In genomic region chr6:82419088-82419720, GRCh38 we compare ENCODE assay signal across 15 cellular contexts. TPM values are rescaled to one million over a fixed set of nuclear protein-coding genes. Genes with fewer than 3 reads are reported as not detected.
DNase-seq lines count a peak whose midpoint lies in the region; ATAC-seq lines count a peak whose summit lies in the region.
"Had no signal": no experiment of that assay in that cellular context is flagged by ENCODE, and none has a peak within 500 bp of the region (broad histone marks: within the 10 kb centered on the region; RNA-seq: fewer than 3 reads in every experiment).

No MANE protein-coding gene starts in this region.

- no peaks in the 10 kb centered on the region for H3K36me3 Mint-ChIP-seq in activated naive CD8-positive, alpha-beta T cell treated with anti-CD3 and anti-CD28 coated beads, Interleukin-2, amount 50 U/mL, for 24 hours (ENCODE audit: low read depth)
- H3K36me3 Mint-ChIP-seq: IgD-negative memory B cell had no signal

- ATAC-seq in GM18867 (IDR thresholded peaks at IDR 0.05; ENCODE audit: unreplicated experiment), result peak; percentile 82
- peak; percentile 83 for ATAC-seq in GM21528 (IDR thresholded peaks at IDR 0.05; ENCODE audit: low FRiP score, unreplicated experiment)
- ATAC-seq in HG03066 (IDR thresholded peaks at IDR 0.05; ENCODE audit: low read depth, unreplicated experiment), result peak; percentile 82
- no peak for ATAC-seq in HG03354 (IDR thresholded peaks at IDR 0.05; ENCODE audit: poor library complexity, severe bottlenecking, unreplicated experiment)
- no peak for ATAC-seq in activated naive CD8-positive, alpha-beta T cell treated with anti-CD3 and anti-CD28 coated beads, Interleukin-2, amount 50 U/mL, for 24 hours

- H3K27ac Mint-ChIP-seq in activated naive CD8-positive, alpha-beta T cell treated with anti-CD3 and anti-CD28 coated beads, Interleukin-2, amount 50 U/mL, for 24 hours, result no peak overlapping the region
- H3K27ac Mint-ChIP-seq: IgD-negative memory B cell had no signal

- no peaks in the 10 kb centered on the region for H3K36me3 ChIP-seq in H7 (replicated peaks; ENCODE audit: control insufficient read depth, insufficient read depth, low read length)

- H3K27me3 Mint-ChIP-seq in activated naive CD8-positive, alpha-beta T cell treated with anti-CD3 and anti-CD28 coated beads, Interleukin-2, amount 50 U/mL, for 24 hours, result peaks cover 5% of the 10 kb centered on the region
- H3K27me3 Mint-ChIP-seq: IgD-negative memory B cell had no signal

- no peaks in the 10 kb centered on the region for H3K9me3 Mint-ChIP-seq in activated naive CD8-positive, alpha-beta T cell treated with anti-CD3 and anti-CD28 coated beads, Interleukin-2, amount 50 U/mL, for 24 hours
- H3K9me3 Mint-ChIP-seq: IgD-negative memory B cell had no signal

- DNase-seq in fibroblast of gingiva (ENCODE audit: low read depth) (peak; percentile 82), H7 (no peak), DMS53 treated with DMSO at 0.1 percent for 48 hours (lab: John Stamatoyannopoulos, UW; ENCODE audit: unreplicated experiment) (no peak)
- no peak for DNase-seq in activated naive CD8-positive, alpha-beta T cell treated with anti-CD3 and anti-CD28 coated beads, Interleukin-2, amount 50 U/mL, for 24 hours
- DNase-seq: GF-D8, HCEC 1CT, NCI-H1436, NCI-H774, SHP77 treated with DMSO at 0.1 percent for 48 hours, substantia nigra had no signal

- H3K4me3 ChIP-seq in H7 (ENCODE audit: insufficient read depth, low read depth, low read length), result no peak overlapping the region

- H3K4me1 Mint-ChIP-seq in activated naive CD8-positive, alpha-beta T cell treated with anti-CD3 and anti-CD28 coated beads, Interleukin-2, amount 50 U/mL, for 24 hours, result no peaks in the 10 kb centered on the region
- H3K4me1 Mint-ChIP-seq: IgD-negative memory B cell had no signal

- no peak overlapping the region for H3K4me3 Mint-ChIP-seq in activated naive CD8-positive, alpha-beta T cell treated with anti-CD3 and anti-CD28 coated beads, Interleukin-2, amount 50 U/mL, for 24 hours
- H3K4me3 Mint-ChIP-seq: IgD-negative memory B cell had no signal

- no peaks in the 10 kb centered on the region for H3K27me3 ChIP-seq in H7 (ENCODE audit: control insufficient read depth, insufficient read depth, low read length)

RNA-seq across cellular contexts. Expression of gene TPBG, which starts 55.6 kb away (rescaled TPM):
- 45.5 and 48.9 TPM in 2 replicates for total RNA-seq in H7 (2014; rRNA removed; shearing (Covaris generic))

Comparison
In these comparisons a context has a peak if more than half of its experiments do, and no peak if none do; other contexts are left out.
1. ATAC-seq: peak in GM18867 (single experiment), GM21528 (single experiment) and HG03066 (single experiment); none in HG03354 (single experiment) and activated naive CD8-positive, alpha-beta T cell treated with anti-CD3 and anti-CD28 coated beads, Interleukin-2, amount 50 U/mL, for 24 hours (single experiment).